1 cellular context compared by ENCODE assay signal in the genomic region with DNA sequence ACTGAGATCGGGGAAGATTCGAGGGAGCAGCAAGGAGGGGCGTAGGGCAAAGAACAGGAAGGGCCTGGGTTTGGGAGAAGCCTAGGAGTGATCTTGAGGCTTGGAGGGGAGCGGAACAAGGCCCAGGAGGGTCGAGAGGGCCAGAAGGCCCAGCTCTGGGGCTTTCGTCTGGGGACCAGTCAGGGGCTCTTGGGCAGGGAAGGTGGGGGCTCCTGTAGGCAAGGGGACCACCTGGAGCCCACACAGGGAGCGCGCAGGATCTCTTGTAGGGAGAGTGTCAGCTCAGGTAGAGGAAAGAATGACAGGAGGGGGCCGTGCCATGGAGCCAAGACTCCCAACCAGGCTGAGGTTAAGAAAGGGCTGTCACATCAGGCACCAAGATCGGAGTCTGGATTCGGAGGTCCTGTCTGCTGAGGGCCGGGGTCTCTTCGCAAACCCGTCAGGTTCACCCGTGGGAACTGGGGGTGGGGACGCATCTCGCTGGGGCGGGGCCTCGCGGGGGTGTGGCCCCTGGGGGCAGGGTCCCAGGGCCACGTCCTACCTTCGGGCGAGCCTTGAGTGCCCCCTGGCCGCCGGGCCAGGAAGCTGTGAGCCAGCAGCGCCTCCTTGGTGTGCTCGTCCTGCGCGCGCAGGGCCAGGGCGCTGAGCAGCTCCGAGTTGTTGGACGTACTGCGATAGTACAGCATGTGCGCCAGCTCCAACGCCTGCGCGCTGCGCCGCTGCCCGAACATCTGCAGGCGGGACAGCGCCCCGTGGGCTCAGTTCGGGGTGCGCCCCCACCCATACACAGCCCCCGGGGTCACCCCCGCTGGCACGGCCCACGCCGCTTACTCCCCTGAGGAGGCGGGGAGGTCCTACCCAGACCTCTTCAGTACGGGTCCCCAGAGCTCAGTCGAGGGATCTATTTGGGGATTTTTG.
TF ChIP-seq lines count a peak whose summit lies in the region.

No MANE protein-coding gene starts in this region.

TF ChIP-seq in GM12878, 131 proteins besides CTCF, POLR2A, EP300 and RAD21 (continued from another document):
- TF ChIP-seq, protein P1, sequence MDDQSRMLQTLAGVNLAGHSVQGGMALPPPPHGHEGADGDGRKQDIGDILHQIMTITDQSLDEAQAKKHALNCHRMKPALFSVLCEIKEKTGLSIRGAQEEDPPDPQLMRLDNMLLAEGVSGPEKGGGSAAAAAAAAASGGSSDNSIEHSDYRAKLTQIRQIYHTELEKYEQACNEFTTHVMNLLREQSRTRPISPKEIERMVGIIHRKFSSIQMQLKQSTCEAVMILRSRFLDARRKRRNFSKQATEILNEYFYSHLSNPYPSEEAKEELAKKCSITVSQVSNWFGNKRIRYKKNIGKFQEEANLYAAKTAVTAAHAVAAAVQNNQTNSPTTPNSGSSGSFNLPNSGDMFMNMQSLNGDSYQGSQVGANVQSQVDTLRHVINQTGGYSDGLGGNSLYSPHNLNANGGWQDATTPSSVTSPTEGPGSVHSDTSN (IDR thresholded peaks at IDR 0.05; ENCODE audit: insufficient replicate concordance, low read depth, low read length): peak; percentile 15
- TF ChIP-seq JUND (IDR thresholded peaks at IDR 0.05; ENCODE audit: low read depth, low read length): no peak
- TF ChIP-seq ZSCAN29 (IDR thresholded peaks at IDR 0.05): no peak
- TF ChIP-seq KDM1A (IDR thresholded peaks at IDR 0.05; ENCODE audit: borderline replicate concordance): no peak
- TF ChIP-seq, protein P2, sequence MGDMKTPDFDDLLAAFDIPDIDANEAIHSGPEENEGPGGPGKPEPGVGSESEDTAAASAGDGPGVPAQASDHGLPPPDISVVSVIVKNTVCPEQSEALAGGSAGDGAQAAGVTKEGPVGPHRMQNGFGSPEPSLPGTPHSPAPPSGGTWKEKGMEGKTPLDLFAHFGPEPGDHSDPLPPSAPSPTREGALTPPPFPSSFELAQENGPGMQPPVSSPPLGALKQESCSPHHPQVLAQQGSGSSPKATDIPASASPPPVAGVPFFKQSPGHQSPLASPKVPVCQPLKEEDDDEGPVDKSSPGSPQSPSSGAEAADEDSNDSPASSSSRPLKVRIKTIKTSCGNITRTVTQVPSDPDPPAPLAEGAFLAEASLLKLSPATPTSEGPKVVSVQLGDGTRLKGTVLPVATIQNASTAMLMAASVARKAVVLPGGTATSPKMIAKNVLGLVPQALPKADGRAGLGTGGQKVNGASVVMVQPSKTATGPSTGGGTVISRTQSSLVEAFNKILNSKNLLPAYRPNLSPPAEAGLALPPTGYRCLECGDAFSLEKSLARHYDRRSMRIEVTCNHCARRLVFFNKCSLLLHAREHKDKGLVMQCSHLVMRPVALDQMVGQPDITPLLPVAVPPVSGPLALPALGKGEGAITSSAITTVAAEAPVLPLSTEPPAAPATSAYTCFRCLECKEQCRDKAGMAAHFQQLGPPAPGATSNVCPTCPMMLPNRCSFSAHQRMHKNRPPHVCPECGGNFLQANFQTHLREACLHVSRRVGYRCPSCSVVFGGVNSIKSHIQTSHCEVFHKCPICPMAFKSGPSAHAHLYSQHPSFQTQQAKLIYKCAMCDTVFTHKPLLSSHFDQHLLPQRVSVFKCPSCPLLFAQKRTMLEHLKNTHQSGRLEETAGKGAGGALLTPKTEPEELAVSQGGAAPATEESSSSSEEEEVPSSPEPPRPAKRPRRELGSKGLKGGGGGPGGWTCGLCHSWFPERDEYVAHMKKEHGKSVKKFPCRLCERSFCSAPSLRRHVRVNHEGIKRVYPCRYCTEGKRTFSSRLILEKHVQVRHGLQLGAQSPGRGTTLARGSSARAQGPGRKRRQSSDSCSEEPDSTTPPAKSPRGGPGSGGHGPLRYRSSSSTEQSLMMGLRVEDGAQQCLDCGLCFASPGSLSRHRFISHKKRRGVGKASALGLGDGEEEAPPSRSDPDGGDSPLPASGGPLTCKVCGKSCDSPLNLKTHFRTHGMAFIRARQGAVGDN (IDR thresholded peaks at IDR 0.05): peak; percentile 69; the same call in 1 of the 2 replicates
- no peak; the same call in 1 of the 2 replicates for TF ChIP-seq RB1 (IDR thresholded peaks at IDR 0.05; ENCODE audit: borderline replicate concordance)
- TF ChIP-seq ZNF622 (IDR thresholded peaks at IDR 0.05): no peak
- no peak for TF ChIP-seq SPI1 (IDR thresholded peaks at IDR 0.05; ENCODE audit: borderline replicate concordance, insufficient read depth, low read depth, low read length)
- TF ChIP-seq, protein P3, sequence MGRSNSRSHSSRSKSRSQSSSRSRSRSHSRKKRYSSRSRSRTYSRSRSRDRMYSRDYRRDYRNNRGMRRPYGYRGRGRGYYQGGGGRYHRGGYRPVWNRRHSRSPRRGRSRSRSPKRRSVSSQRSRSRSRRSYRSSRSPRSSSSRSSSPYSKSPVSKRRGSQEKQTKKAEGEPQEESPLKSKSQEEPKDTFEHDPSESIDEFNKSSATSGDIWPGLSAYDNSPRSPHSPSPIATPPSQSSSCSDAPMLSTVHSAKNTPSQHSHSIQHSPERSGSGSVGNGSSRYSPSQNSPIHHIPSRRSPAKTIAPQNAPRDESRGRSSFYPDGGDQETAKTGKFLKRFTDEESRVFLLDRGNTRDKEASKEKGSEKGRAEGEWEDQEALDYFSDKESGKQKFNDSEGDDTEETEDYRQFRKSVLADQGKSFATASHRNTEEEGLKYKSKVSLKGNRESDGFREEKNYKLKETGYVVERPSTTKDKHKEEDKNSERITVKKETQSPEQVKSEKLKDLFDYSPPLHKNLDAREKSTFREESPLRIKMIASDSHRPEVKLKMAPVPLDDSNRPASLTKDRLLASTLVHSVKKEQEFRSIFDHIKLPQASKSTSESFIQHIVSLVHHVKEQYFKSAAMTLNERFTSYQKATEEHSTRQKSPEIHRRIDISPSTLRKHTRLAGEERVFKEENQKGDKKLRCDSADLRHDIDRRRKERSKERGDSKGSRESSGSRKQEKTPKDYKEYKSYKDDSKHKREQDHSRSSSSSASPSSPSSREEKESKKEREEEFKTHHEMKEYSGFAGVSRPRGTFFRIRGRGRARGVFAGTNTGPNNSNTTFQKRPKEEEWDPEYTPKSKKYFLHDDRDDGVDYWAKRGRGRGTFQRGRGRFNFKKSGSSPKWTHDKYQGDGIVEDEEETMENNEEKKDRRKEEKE (IDR thresholded peaks at IDR 0.05): no peak
- no peak for TF ChIP-seq EZH2 (IDR thresholded peaks at IDR 0.05; ENCODE audit: borderline replicate concordance, control insufficient read depth, low read depth, low read length)
- TF ChIP-seq, protein P4, sequence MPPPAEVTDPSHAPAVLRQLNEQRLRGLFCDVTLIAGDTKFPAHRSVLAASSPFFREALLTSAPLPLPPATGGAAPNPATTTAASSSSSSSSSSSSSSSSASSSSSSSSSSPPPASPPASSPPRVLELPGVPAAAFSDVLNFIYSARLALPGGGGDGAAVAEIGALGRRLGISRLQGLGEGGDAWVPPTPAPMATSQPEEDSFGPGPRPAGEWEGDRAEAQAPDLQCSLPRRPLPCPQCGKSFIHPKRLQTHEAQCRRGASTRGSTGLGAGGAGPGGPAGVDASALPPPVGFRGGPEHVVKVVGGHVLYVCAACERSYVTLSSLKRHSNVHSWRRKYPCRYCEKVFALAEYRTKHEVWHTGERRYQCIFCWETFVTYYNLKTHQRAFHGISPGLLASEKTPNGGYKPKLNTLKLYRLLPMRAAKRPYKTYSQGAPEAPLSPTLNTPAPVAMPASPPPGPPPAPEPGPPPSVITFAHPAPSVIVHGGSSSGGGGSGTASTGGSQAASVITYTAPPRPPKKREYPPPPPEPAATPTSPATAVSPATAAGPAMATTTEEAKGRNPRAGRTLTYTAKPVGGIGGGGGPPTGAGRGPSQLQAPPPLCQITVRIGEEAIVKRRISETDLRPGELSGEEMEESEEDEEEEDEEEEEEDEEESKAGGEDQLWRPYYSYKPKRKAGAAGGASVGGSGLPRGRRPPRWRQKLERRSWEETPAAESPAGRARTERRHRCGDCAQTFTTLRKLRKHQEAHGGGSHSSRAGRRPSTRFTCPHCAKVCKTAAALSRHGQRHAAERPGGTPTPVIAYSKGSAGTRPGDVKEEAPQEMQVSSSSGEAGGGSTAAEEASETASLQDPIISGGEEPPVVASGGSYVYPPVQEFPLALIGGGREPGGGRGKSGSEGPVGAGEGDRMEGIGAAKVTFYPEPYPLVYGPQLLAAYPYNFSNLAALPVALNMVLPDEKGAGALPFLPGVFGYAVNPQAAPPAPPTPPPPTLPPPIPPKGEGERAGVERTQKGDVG (CRISPR knock-in tag; IDR thresholded peaks at IDR 0.05): 0 out of 2 replicates have a peak, but pooled peaks have one; percentile 16
- TF ChIP-seq NRF1 (conservative IDR thresholded peaks at IDR 0.05; ENCODE audit: low read depth, low read length): peak; percentile 60
- TF ChIP-seq, protein P5, sequence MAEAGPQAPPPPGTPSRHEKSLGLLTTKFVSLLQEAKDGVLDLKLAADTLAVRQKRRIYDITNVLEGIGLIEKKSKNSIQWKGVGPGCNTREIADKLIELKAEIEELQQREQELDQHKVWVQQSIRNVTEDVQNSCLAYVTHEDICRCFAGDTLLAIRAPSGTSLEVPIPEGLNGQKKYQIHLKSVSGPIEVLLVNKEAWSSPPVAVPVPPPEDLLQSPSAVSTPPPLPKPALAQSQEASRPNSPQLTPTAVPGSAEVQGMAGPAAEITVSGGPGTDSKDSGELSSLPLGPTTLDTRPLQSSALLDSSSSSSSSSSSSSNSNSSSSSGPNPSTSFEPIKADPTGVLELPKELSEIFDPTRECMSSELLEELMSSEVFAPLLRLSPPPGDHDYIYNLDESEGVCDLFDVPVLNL (IDR thresholded peaks at IDR 0.05; ENCODE audit: low read depth, low read length): no peak
- TF ChIP-seq, protein P6, sequence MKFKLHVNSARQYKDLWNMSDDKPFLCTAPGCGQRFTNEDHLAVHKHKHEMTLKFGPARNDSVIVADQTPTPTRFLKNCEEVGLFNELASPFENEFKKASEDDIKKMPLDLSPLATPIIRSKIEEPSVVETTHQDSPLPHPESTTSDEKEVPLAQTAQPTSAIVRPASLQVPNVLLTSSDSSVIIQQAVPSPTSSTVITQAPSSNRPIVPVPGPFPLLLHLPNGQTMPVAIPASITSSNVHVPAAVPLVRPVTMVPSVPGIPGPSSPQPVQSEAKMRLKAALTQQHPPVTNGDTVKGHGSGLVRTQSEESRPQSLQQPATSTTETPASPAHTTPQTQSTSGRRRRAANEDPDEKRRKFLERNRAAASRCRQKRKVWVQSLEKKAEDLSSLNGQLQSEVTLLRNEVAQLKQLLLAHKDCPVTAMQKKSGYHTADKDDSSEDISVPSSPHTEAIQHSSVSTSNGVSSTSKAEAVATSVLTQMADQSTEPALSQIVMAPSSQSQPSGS (IDR thresholded peaks at IDR 0.05; ENCODE audit: low read length): no peak
